Comparison of ENCODE assay signal across 14 cellular contexts in genomic region chr16:8194795-8195194, GRCh38.
DNase-seq lines count a peak whose midpoint lies in the region; ATAC-seq, FAIRE-seq and TF ChIP-seq lines count a peak whose summit lies in the region.
"Had no signal": no experiment of that assay in that cellular context is flagged by ENCODE, and none has a peak within 500 bp of the region (broad histone marks: within the 10 kb centered on the region; RNA-seq: fewer than 3 reads in every experiment).

No MANE protein-coding gene starts in this region.

- H3K27ac ChIP-seq in K562 (ENCODE audit: extremely low read depth, low read depth, low read length): no peak overlapping the region
- H3K27ac ChIP-seq: skin epidermis, tibial nerve had no signal

- H3K9me1 ChIP-seq in K562 (ENCODE audit: control insufficient read depth, insufficient read depth, low read length): no peaks in the 10 kb centered on the region

- H3K36me3 ChIP-seq in K562 (ENCODE audit: control insufficient read depth, insufficient read depth, low read length): no peaks in the 10 kb centered on the region
- H3K36me3 ChIP-seq: tibial nerve had no signal

- H3K4me1 Mint-ChIP-seq in progenitor cell of endocrine pancreas (ENCODE audit: low read depth): no peaks in the 10 kb centered on the region
- H3K4me1 Mint-ChIP-seq: naive thymus-derived CD4-positive, alpha-beta T cell had no signal

- H3K4me3 Mint-ChIP-seq in progenitor cell of endocrine pancreas (ENCODE audit: low read depth): no peak overlapping the region
- H3K4me3 Mint-ChIP-seq: naive thymus-derived CD4-positive, alpha-beta T cell; T-helper 1 cell treated with Interleukin-12 subunit alpha and Interleukin-12 subunit beta and Interleukin-4 antibody, amounts not matched to agents 30 μg/mL and 1 μg/mL, for 36 hours had no signal

- peaks cover 8% of the 10 kb centered on the region for H3K27me3 Mint-ChIP-seq in progenitor cell of endocrine pancreas
- H3K27me3 Mint-ChIP-seq: naive thymus-derived CD4-positive, alpha-beta T cell had no signal

- H3K9me3 ChIP-seq in K562 (replicated peaks; ENCODE audit: control insufficient read depth, insufficient read depth, low read depth, low read length): peaks cover 2% of the 10 kb centered on the region

- peak; percentile 96 for ATAC-seq in K562
- ATAC-seq: naive thymus-derived CD4-positive, alpha-beta T cell had no signal

- DNase-seq in activated CD4-positive, alpha-beta T cell treated with anti-CD3 and anti-CD28 coated beads for 48 hours: peak; percentile 2
- DNase-seq in activated CD4-positive, alpha-beta T cell treated with anti-CD3 and anti-CD28 coated beads, Interleukin-2, amount 50 U/mL, for 48 hours: no peak
- peak; percentile 68 to 75 (median 70) for DNase-seq in K562 (ENCODE audit: extremely low read depth in 1 of 4, low spot score in 3 of 4)
- DNase-seq in progenitor cell of endocrine pancreas (ENCODE audit: low spot score, unreplicated experiment): no peak
- no peak for DNase-seq in NCI-H1048 (lab: John Stamatoyannopoulos, UW)
- no peak for DNase-seq in activated gamma-delta T cell (lab: John Stamatoyannopoulos, UW)
- DNase-seq in C1 segment of cervical spinal cord (lab: John Stamatoyannopoulos, UW): no peak
- DNase-seq: MV-4-11; naive thymus-derived CD4-positive, alpha-beta T cell; NCI-H510A had no signal

- TF ChIP-seq POLR2A in K562 (conservative IDR thresholded peaks at IDR 0.05): no peak

- H2AFZ ChIP-seq in K562 (ENCODE audit: low read depth, low read length): no peak overlapping the region

- in situ Hi-C loops in K562 (cut with MboI): loop anchor here (25.0 kb wide), 1 partner anchor 1507 kb away; no protein-coding TSS in a partner anchor

- TF ChIP-seq CTCF in LNCAP (IDR thresholded peaks at IDR 0.05) (peak; percentile 55), K562 (IDR thresholded peaks at IDR 0.05 in 2 of 3, conservative IDR thresholded peaks at IDR 0.05 in 1 of 3; ENCODE audit: insufficient read depth in 2 of 3, low read depth in 1 of 3, low read length in 3 of 3) (peak; percentile 84 to 94 (median 86)), progenitor cell of endocrine pancreas (IDR thresholded peaks at IDR 0.05; ENCODE audit: unreplicated experiment) (peak; percentile 60)

- TF ChIP-seq RAD21 in K562 (CRISPR knock-in tag; conservative IDR thresholded peaks at IDR 0.05 in 1 of 2, IDR thresholded peaks at IDR 0.05 in 1 of 2): peak; percentile 62 to 92

- intact Hi-C loops in K562 (cut with micrococcal nuclease): no loop called here

- no TSS peak for BruUV-seq in K562 (replicated peaks; lab: Mats Ljungman, UMichigan)

- H3K9me3 Mint-ChIP-seq in progenitor cell of endocrine pancreas (ENCODE audit: low read depth): no peaks in the 10 kb centered on the region

- H3K4me3 ChIP-seq in K562: no peak overlapping the region
- H3K4me3 ChIP-seq: skin epidermis, tibial nerve had no signal

- H3K36me3 Mint-ChIP-seq in progenitor cell of endocrine pancreas (ENCODE audit: insufficient read depth): no peaks in the 10 kb centered on the region

- H3K4me2 ChIP-seq in K562 (ENCODE audit: insufficient read depth, low read length): no peak overlapping the region

- H4K20me1 ChIP-seq in K562 (replicated peaks; ENCODE audit: control insufficient read depth, insufficient read depth, low read length): no peaks in the 10 kb centered on the region

- H3K27me3 ChIP-seq in K562 (ENCODE audit: control insufficient read depth in 2 of 2, insufficient read depth in 2 of 2, low read length in 2 of 2): peaks cover 12 to 19% of the 10 kb centered on the region in 2 experiments
- H3K27me3 ChIP-seq: tibial nerve had no signal

- H3K27ac Mint-ChIP-seq in progenitor cell of endocrine pancreas: no peak overlapping the region
- H3K27ac Mint-ChIP-seq: naive thymus-derived CD4-positive, alpha-beta T cell; T-helper 1 cell treated with Interleukin-12 subunit alpha and Interleukin-12 subunit beta and Interleukin-4 antibody, amounts not matched to agents 30 μg/mL and 1 μg/mL, for 36 hours had no signal

- POLR2A ChIA-PET in K562 (lab: Yijun Ruan, JAX): interaction anchor here (0.6 to 1.5 kb wide), 6 partner anchors 10 to 1806 kb away, joined by 3 to 6 read pairs (median 4); no protein-coding TSS in a partner anchor

- no peak for TF ChIP-seq EP300 in K562 (IDR thresholded peaks at IDR 0.05; ENCODE audit: low read length)

- FAIRE-seq in K562 (lab: Jason Lieb, UNC): peak; percentile 87

- no peak overlapping the region for H3K9ac ChIP-seq in K562 (ENCODE audit: insufficient read depth in 1 of 2, low read depth in 2 of 2, low read length in 2 of 2)

- 0% methylated on average over 1 of the region's 2 CpGs for WGBS in K562 (ENCODE audit: insufficient coverage, low coverage, missing lambda C conversion rate)

- CTCF ChIA-PET in K562 (lab: Yijun Ruan, JAX; ENCODE audit: low intra/inter-chr PET ratio): no interaction called here

- H3K4me1 ChIP-seq in K562 (replicated peaks in 1 of 2; ENCODE audit: control insufficient read depth in 2 of 2, insufficient read depth in 2 of 2, low read length in 2 of 2): peaks cover 0 to 4% of the 10 kb centered on the region in 2 experiments; a peak in 2 of 5 replicates
- H3K4me1 ChIP-seq: tibial nerve had no signal

- no peaks in the 10 kb centered on the region for H3K79me2 ChIP-seq in K562 (ENCODE audit: control insufficient read depth, insufficient read depth, low read length)

TF ChIP-seq in K562, 482 proteins besides CTCF, POLR2A, EP300 and RAD21:
- TF ChIP-seq STAG1 (CRISPR knock-in tag; IDR thresholded peaks at IDR 0.05; ENCODE audit: borderline replicate concordance): peak; percentile 60; the same call in 1 of the 2 replicates
- TF ChIP-seq, protein P1, sequence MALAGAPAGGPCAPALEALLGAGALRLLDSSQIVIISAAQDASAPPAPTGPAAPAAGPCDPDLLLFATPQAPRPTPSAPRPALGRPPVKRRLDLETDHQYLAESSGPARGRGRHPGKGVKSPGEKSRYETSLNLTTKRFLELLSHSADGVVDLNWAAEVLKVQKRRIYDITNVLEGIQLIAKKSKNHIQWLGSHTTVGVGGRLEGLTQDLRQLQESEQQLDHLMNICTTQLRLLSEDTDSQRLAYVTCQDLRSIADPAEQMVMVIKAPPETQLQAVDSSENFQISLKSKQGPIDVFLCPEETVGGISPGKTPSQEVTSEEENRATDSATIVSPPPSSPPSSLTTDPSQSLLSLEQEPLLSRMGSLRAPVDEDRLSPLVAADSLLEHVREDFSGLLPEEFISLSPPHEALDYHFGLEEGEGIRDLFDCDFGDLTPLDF (CRISPR knock-in tag; IDR thresholded peaks at IDR 0.05): no peak
- TF ChIP-seq, protein P2, sequence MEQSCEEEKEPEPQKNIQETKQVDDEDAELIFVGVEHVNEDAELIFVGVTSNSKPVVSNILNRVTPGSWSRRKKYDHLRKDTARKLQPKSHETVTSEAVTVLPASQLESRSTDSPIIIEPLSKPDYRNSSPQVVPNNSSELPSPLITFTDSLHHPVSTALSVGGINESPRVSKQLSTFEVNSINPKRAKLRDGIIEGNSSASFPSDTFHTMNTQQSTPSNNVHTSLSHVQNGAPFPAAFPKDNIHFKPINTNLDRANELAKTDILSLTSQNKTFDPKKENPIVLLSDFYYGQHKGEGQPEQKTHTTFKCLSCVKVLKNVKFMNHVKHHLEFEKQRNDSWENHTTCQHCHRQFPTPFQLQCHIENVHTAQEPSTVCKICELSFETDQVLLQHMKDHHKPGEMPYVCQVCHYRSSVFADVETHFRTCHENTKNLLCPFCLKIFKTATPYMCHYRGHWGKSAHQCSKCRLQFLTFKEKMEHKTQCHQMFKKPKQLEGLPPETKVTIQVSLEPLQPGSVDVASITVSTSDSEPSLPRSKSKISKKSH (CRISPR knock-in tag; IDR thresholded peaks at IDR 0.05): no peak
- peak; percentile 19; the same call in 1 of the 2 replicates for TF ChIP-seq MAFF (IDR thresholded peaks at IDR 0.05; ENCODE audit: low read length)
- peak; percentile 80 for TF ChIP-seq SMC3 (conservative IDR thresholded peaks at IDR 0.05; ENCODE audit: insufficient read depth, low read depth, low read length)
- peak; percentile 60; the same call in 1 of the 2 replicates for TF ChIP-seq MAFK (IDR thresholded peaks at IDR 0.05; ENCODE audit: low read length)
- peak; percentile 50; the same call in 1 of the 2 replicates for TF ChIP-seq DEAF1 (CRISPR knock-in tag; IDR thresholded peaks at IDR 0.05)
- peak in 1 of 3 experiments; percentile 87 for TF ChIP-seq YY1 (IDR thresholded peaks at IDR 0.05; ENCODE audit: borderline replicate concordance in 1 of 3, control insufficient read depth in 1 of 3, extremely low read depth in 1 of 3, insufficient read depth in 3 of 3, insufficient read length in 1 of 3, insufficient replicate concordance in 2 of 3, low read depth in 1 of 3, low read length in 2 of 3)
TF ChIP-seq in K562: peak in this region for 6.

Comparison
In these comparisons a context has a peak if more than half of its experiments do, and no peak if none do; other contexts are left out.
1. DNase-seq: peak in activated CD4-positive, alpha-beta T cell treated with anti-CD3 and anti-CD28 coated beads for 48 hours (single experiment) and K562 (4 of 4); none in activated CD4-positive, alpha-beta T cell treated with anti-CD3 and anti-CD28 coated beads, Interleukin-2, amount 50 U/mL, for 48 hours (0 of 2), progenitor cell of endocrine pancreas (single experiment), NCI-H1048 (single experiment), activated gamma-delta T cell (single experiment) and C1 segment of cervical spinal cord (0 of 14).
2. Peak in every context shown above with its lines, with median percentiles within 50 percentile points of each other: CTCF ChIP-seq.